1 cellular context compared by ENCODE assay signal in genomic region chr16:3007059-3007956, GRCh38.
TF ChIP-seq lines count a peak whose summit lies in the region.

No MANE protein-coding gene starts in this region.

TF ChIP-seq in H1, 55 proteins besides CTCF, POLR2A, EP300 and RAD21:
- TF ChIP-seq CEBPB (IDR thresholded peaks at IDR 0.05; ENCODE audit: low read depth, low read length) (no peak), BRCA1 (IDR thresholded peaks at IDR 0.05; ENCODE audit: low read depth, low read length) (no peak), SRF (IDR thresholded peaks at IDR 0.05; ENCODE audit: low read depth, low read length) (no peak), BACH1 (IDR thresholded peaks at IDR 0.05; ENCODE audit: low read length) (no peak), SIX5 (IDR thresholded peaks at IDR 0.05; ENCODE audit: low read depth, low read length) (no peak), TBP (IDR thresholded peaks at IDR 0.05; ENCODE audit: low read depth, low read length) (no peak), SUZ12 (IDR thresholded peaks at IDR 0.05; ENCODE audit: low read length) (no peak), EGR1 (IDR thresholded peaks at IDR 0.05; ENCODE audit: borderline replicate concordance, low read depth, low read length) (no peak), SP4 (IDR thresholded peaks at IDR 0.05; ENCODE audit: low read length) (no peak), TEAD4 (IDR thresholded peaks at IDR 0.05; ENCODE audit: low read depth, low read length) (no peak), CREB1 (IDR thresholded peaks at IDR 0.05) (no peak), HDAC6 (IDR thresholded peaks at IDR 0.05; ENCODE audit: low read depth, low read length) (no peak)
